Comparison of ENCODE assay signal across 15 cellular contexts in genomic region chr15:40990789-40991188, GRCh38.
"Had no signal": no experiment of that assay in that cellular context is flagged by ENCODE, and none has a peak within 500 bp of the region (broad histone marks: within the 10 kb centered on the region; RNA-seq: fewer than 3 reads in every experiment).

No MANE protein-coding gene starts in this region.

- H2AFZ ChIP-seq: hepatocyte had no signal

- ATAC-seq: sciatic nerve; stimulated activated naive B cell treated with anti-CD40 and anti-IgM and Interleukin-4, amounts not matched to agents 10 μg/mL and 1 μg/mL and 100 μg/mL, for 72 hours had no signal

- H3K27me3 ChIP-seq: hepatocyte, ovary, spleen, transverse colon had no signal

- H3K4me1 Mint-ChIP-seq: neural crest cell had no signal

- H3K36me3 ChIP-seq: ovary had no signal

- H3K4me3 ChIP-seq: hepatocyte, lung, ovary, SK-N-MC, spleen, transverse colon had no signal

- H3K79me2 ChIP-seq: hepatocyte had no signal

- H3K9me3 ChIP-seq: ovary, spleen, transverse colon had no signal

- H3K27me3 Mint-ChIP-seq: stimulated activated naive B cell treated with anti-CD40 and anti-IgM and Interleukin-4, amounts not matched to agents 10 μg/mL and 1 μg/mL and 100 μg/mL, for 72 hours had no signal

- H3K9me3 Mint-ChIP-seq: mesothelial cell of epicardium; neural crest cell; stimulated activated naive B cell treated with anti-CD40 and anti-IgM and Interleukin-4, amounts not matched to agents 10 μg/mL and 1 μg/mL and 100 μg/mL, for 72 hours had no signal

- H3K4me2 ChIP-seq: hepatocyte had no signal

- DNase-seq: activated naive CD4-positive, alpha-beta T cell treated with Interleukin-2 at 50 U/mL for 16 hours; amniotic stem cell; caudate nucleus; islet precursor cell; ovary; spleen; stimulated activated naive B cell treated with anti-CD40 and anti-IgM and Interleukin-4, amounts not matched to agents 10 μg/mL and 1 μg/mL and 100 μg/mL, for 72 hours; T1000; transverse colon had no signal

- H3K4me3 Mint-ChIP-seq: mesothelial cell of epicardium; neural crest cell; stimulated activated naive B cell treated with anti-CD40 and anti-IgM and Interleukin-4, amounts not matched to agents 10 μg/mL and 1 μg/mL and 100 μg/mL, for 72 hours had no signal

- H3K27ac ChIP-seq: hepatocyte, ovary, SK-N-MC, spleen, transverse colon had no signal

- H3K27ac Mint-ChIP-seq: mesothelial cell of epicardium; stimulated activated naive B cell treated with anti-CD40 and anti-IgM and Interleukin-4, amounts not matched to agents 10 μg/mL and 1 μg/mL and 100 μg/mL, for 72 hours had no signal
